ENCODE assay signal across 39 cellular contexts in genomic region chr11:86018249-86018648, GRCh38.
"Had no signal": no experiment of that assay in that cellular context is flagged by ENCODE, and none has a peak within 500 bp of the region (broad histone marks: within the 10 kb centered on the region; RNA-seq: fewer than 3 reads in every experiment).

No MANE protein-coding gene starts in this region.

- H3K27me3 ChIP-seq: ascending aorta, cardiac muscle cell had no signal

- H3K27ac ChIP-seq: ascending aorta, cardiac muscle cell, WERI-Rb-1 had no signal

- H3K4me3 Mint-ChIP-seq: activated CD4-positive, alpha-beta memory T cell treated with anti-CD3 and anti-CD28 coated beads, Interleukin-2, amount 10 ng/mL, durations not matched to agents 7 days and 5 days; activated CD4-positive, alpha-beta T cell treated with anti-CD3 and anti-CD28 coated beads for 36 hours; activated CD8-positive, alpha-beta memory T cell treated with anti-CD3 and anti-CD28 coated beads, Interleukin-2, amount 10 ng/mL, durations not matched to agents 7 days and 5 days; activated CD8-positive, alpha-beta T cell treated with anti-CD3 and anti-CD28 coated beads, Interleukin-2, amount 10 ng/mL, durations not matched to agents 7 days and 5 days; activated naive CD4-positive, alpha-beta T cell treated with anti-CD3 and anti-CD28 coated beads, Interleukin-2, amount 10 ng/mL, durations not matched to agents 7 days and 5 days; activated naive CD4-positive, alpha-beta T cell treated with anti-CD3 and anti-CD28 coated beads, Interleukin-2, amount 50 U/mL, for 24 hours; activated naive CD8-positive, alpha-beta T cell; activated naive CD8-positive, alpha-beta T cell treated with anti-CD3 and anti-CD28 coated beads, Interleukin-2, amount 10 ng/mL, durations not matched to agents 7 days and 5 days; activated naive CD8-positive, alpha-beta T cell treated with anti-CD3 and anti-CD28 coated beads, Interleukin-2, amount 50 U/mL, for 24 hours; activated T-cell treated with anti-CD3 and anti-CD28 coated beads, Interleukin-2, amount 50 U/mL, for 24 hours; brain; central memory CD8-positive, alpha-beta T cell; T-helper 1 cell treated with Interleukin-12 subunit alpha and Interleukin-12 subunit beta and Interleukin-4 antibody, amounts not matched to agents 30 μg/mL and 1 μg/mL, for 36 hours; T-helper 2 cell treated with Interferon-gamma antibody and Interleukin-4, amounts not matched to agents 5 μg/mL and 100 μg/mL, for 36 hours; WTC11 had no signal

- ATAC-seq: activated CD4-positive, alpha-beta T cell treated with anti-CD3 and anti-CD28 coated beads for 36 hours; activated CD4-positive, CD25-positive, alpha-beta regulatory T cell treated with anti-CD3 and anti-CD28 coated beads, Interleukin-2, amount 50 U/mL, for 24 hours; activated CD8-positive, alpha-beta memory T cell treated with anti-CD3 and anti-CD28 coated beads, Interleukin-2, amount 10 ng/mL, durations not matched to agents 7 days and 5 days; activated CD8-positive, alpha-beta T cell treated with anti-CD3 and anti-CD28 coated beads, Interleukin-2, amount 10 ng/mL, durations not matched to agents 7 days and 5 days; activated naive CD8-positive, alpha-beta T cell treated with anti-CD3 and anti-CD28 coated beads, Interleukin-2, amount 50 U/mL, for 24 hours; WTC11 had no signal

- H3K4me1 ChIP-seq: ascending aorta had no signal

- H3K9me3 ChIP-seq: ascending aorta had no signal

- H3K4me3 ChIP-seq: ascending aorta, cardiac muscle cell had no signal

- FAIRE-seq: bronchial epithelial cell, TTC549 had no signal

- H3K9me3 Mint-ChIP-seq: activated CD4-positive, alpha-beta memory T cell treated with anti-CD3 and anti-CD28 coated beads, Interleukin-2, amount 10 ng/mL, durations not matched to agents 7 days and 5 days; activated naive CD4-positive, alpha-beta T cell treated with anti-CD3 and anti-CD28 coated beads, Interleukin-2, amount 10 ng/mL, durations not matched to agents 7 days and 5 days; activated naive CD4-positive, alpha-beta T cell treated with anti-CD3 and anti-CD28 coated beads, Interleukin-2, amount 50 U/mL, for 24 hours; activated naive CD8-positive, alpha-beta T cell treated with anti-CD3 and anti-CD28 coated beads, Interleukin-2, amount 10 ng/mL, durations not matched to agents 7 days and 5 days; activated naive CD8-positive, alpha-beta T cell treated with anti-CD3 and anti-CD28 coated beads, Interleukin-2, amount 50 U/mL, for 24 hours; activated T-cell treated with anti-CD3 and anti-CD28 coated beads, Interleukin-2, amount 50 U/mL, for 24 hours; activated T-helper 2 cell treated with anti-CD3 and anti-CD28 coated beads, Interferon-gamma antibody, Interleukin-2, Interleukin-4, amounts not matched to agents 10 μg/mL and 5 μg/mL and 100 μg/mL, durations not matched to agents 14 hours and 24 hours and 36 hours; central memory CD8-positive, alpha-beta T cell; T-helper 1 cell treated with Interleukin-12 subunit alpha and Interleukin-12 subunit beta and Interleukin-4 antibody, amounts not matched to agents 30 μg/mL and 1 μg/mL, for 36 hours; T-helper 2 cell treated with Interferon-gamma antibody and Interleukin-4, amounts not matched to agents 5 μg/mL and 100 μg/mL, for 36 hours; WTC11 had no signal

- H3K27me3 Mint-ChIP-seq: activated CD4-positive, alpha-beta memory T cell treated with anti-CD3 and anti-CD28 coated beads, Interleukin-2, amount 10 ng/mL, durations not matched to agents 7 days and 5 days; activated CD4-positive, alpha-beta T cell treated with anti-CD3 and anti-CD28 coated beads for 36 hours; activated CD8-positive, alpha-beta memory T cell treated with anti-CD3 and anti-CD28 coated beads, Interleukin-2, amount 10 ng/mL, durations not matched to agents 7 days and 5 days; activated naive CD4-positive, alpha-beta T cell treated with anti-CD3 and anti-CD28 coated beads, Interleukin-2, amount 10 ng/mL, durations not matched to agents 7 days and 5 days; activated naive CD4-positive, alpha-beta T cell treated with anti-CD3 and anti-CD28 coated beads, Interleukin-2, amount 50 U/mL, for 24 hours; activated naive CD8-positive, alpha-beta T cell; activated naive CD8-positive, alpha-beta T cell treated with anti-CD3 and anti-CD28 coated beads, Interleukin-2, amount 10 ng/mL, durations not matched to agents 7 days and 5 days; activated naive CD8-positive, alpha-beta T cell treated with anti-CD3 and anti-CD28 coated beads, Interleukin-2, amount 50 U/mL, for 24 hours; activated T-cell treated with anti-CD3 and anti-CD28 coated beads, Interleukin-2, amount 50 U/mL, for 24 hours; brain; central memory CD8-positive, alpha-beta T cell had no signal

- DNase-seq: activated CD4-positive, alpha-beta memory T cell treated with anti-CD3 and anti-CD28 coated beads, Interleukin-2, amount 10 ng/mL, durations not matched to agents 7 days and 5 days; activated CD4-positive, alpha-beta T cell treated with anti-CD3 and anti-CD28 coated beads for 1 hour; activated CD4-positive, alpha-beta T cell treated with anti-CD3 and anti-CD28 coated beads for 36 hours; activated CD4-positive, alpha-beta T cell treated with anti-CD3 and anti-CD28 coated beads for 48 hours; activated CD4-positive, alpha-beta T cell treated with anti-CD3 and anti-CD28 coated beads, Interleukin-2, amount 50 U/mL, for 1 hour; activated CD4-positive, alpha-beta T cell treated with anti-CD3 and anti-CD28 coated beads, Interleukin-2, amount 50 U/mL, for 4 hours; activated CD4-positive, CD25-positive, alpha-beta regulatory T cell; activated CD8-positive, alpha-beta memory T cell treated with anti-CD3 and anti-CD28 coated beads for 24 hours; activated CD8-positive, alpha-beta memory T cell treated with anti-CD3 and anti-CD28 coated beads, Interleukin-2, amount 10 ng/mL, durations not matched to agents 7 days and 5 days; activated CD8-positive, alpha-beta memory T cell treated with anti-CD3 and anti-CD28 coated beads, Interleukin-2, amount 50 U/mL, for 48 hours; activated CD8-positive, alpha-beta T cell treated with anti-CD3 and anti-CD28 coated beads, Interleukin-2, amount 10 ng/mL, durations not matched to agents 7 days and 5 days; activated effector memory CD4-positive, alpha-beta T cell treated with Interleukin-2 at 50 U/mL for 16 hours; activated gamma-delta T cell; activated naive CD4-positive, alpha-beta T cell treated with anti-CD3 and anti-CD28 coated beads, Interleukin-2, amount 10 ng/mL, durations not matched to agents 7 days and 5 days; activated naive CD4-positive, alpha-beta T cell treated with Interleukin-2 at 50 U/mL for 16 hours; activated naive CD8-positive, alpha-beta T cell treated with anti-CD3 and anti-CD28 coated beads, Interleukin-2, amount 10 ng/mL, durations not matched to agents 7 days and 5 days; activated naive CD8-positive, alpha-beta T cell treated with anti-CD3 and anti-CD28 coated beads, Interleukin-2, amount 50 U/mL, for 24 hours; activated T-cell treated with anti-CD3 and anti-CD28 coated beads, Interleukin-2, amount 50 U/mL, for 24 hours; amygdala; anterior cingulate cortex; caudate nucleus; cerebellar nuclear complex; T-helper 1 cell; T-helper 2 cell; T-helper 9 cell; WERI-Rb-1 had no signal

- H3K27ac Mint-ChIP-seq: activated CD4-positive, alpha-beta memory T cell treated with anti-CD3 and anti-CD28 coated beads, Interleukin-2, amount 10 ng/mL, durations not matched to agents 7 days and 5 days; activated CD4-positive, alpha-beta T cell treated with anti-CD3 and anti-CD28 coated beads for 36 hours; activated CD8-positive, alpha-beta memory T cell treated with anti-CD3 and anti-CD28 coated beads, Interleukin-2, amount 10 ng/mL, durations not matched to agents 7 days and 5 days; activated CD8-positive, alpha-beta T cell treated with anti-CD3 and anti-CD28 coated beads, Interleukin-2, amount 10 ng/mL, durations not matched to agents 7 days and 5 days; activated naive CD4-positive, alpha-beta T cell treated with anti-CD3 and anti-CD28 coated beads, Interleukin-2, amount 10 ng/mL, durations not matched to agents 7 days and 5 days; activated naive CD4-positive, alpha-beta T cell treated with anti-CD3 and anti-CD28 coated beads, Interleukin-2, amount 50 U/mL, for 24 hours; activated naive CD8-positive, alpha-beta T cell; activated naive CD8-positive, alpha-beta T cell treated with anti-CD3 and anti-CD28 coated beads, Interleukin-2, amount 10 ng/mL, durations not matched to agents 7 days and 5 days; activated naive CD8-positive, alpha-beta T cell treated with anti-CD3 and anti-CD28 coated beads, Interleukin-2, amount 50 U/mL, for 24 hours; activated T-cell treated with anti-CD3 and anti-CD28 coated beads, Interleukin-2, amount 50 U/mL, for 24 hours; activated T-helper 2 cell treated with anti-CD3 and anti-CD28 coated beads, Interferon-gamma antibody, Interleukin-2, Interleukin-4, amounts not matched to agents 10 μg/mL and 5 μg/mL and 100 μg/mL, durations not matched to agents 14 hours and 24 hours and 36 hours; brain; T-helper 1 cell treated with Interleukin-12 subunit alpha and Interleukin-12 subunit beta and Interleukin-4 antibody, amounts not matched to agents 30 μg/mL and 1 μg/mL, for 36 hours; T-helper 2 cell treated with Interferon-gamma antibody and Interleukin-4, amounts not matched to agents 5 μg/mL and 100 μg/mL, for 36 hours; WTC11 had no signal
